In genomic region chr1:206752481-206752880, GRCh38 we compare ENCODE assay signal across 22 cellular contexts. TPM values are rescaled to one million over a fixed set of nuclear protein-coding genes. Genes with fewer than 3 reads are reported as not detected.
DNase-seq lines count a peak whose midpoint lies in the region; ATAC-seq, FAIRE-seq and TF ChIP-seq lines count a peak whose summit lies in the region.
"Had no signal": no experiment of that assay in that cellular context is flagged by ENCODE, and none has a peak within 500 bp of the region (broad histone marks: within the 10 kb centered on the region; RNA-seq: fewer than 3 reads in every experiment).

No MANE protein-coding gene starts in this region.

- POLR2A ChIA-PET in CD8-positive, alpha-beta T cell (lab: Charles Lee): interaction anchor here (1.2 to 1.7 kb wide), 2 partner anchors 13 to 189 kb away, joined by 3 to 8 read pairs; no protein-coding TSS in a partner anchor
- POLR2A ChIA-PET in HEK293 (lab: Yijun Ruan, JAX): no interaction called here
- POLR2A ChIA-PET in K562 (lab: Yijun Ruan, JAX): no interaction called here

- H3K9me3 ChIP-seq in CD8-positive, alpha-beta T cell (ENCODE audit: low read length): no peaks in the 10 kb centered on the region
- H3K9me3 ChIP-seq in HEK293 (ENCODE audit: control insufficient read depth, insufficient read depth, low read depth, low read length) (no peaks in the 10 kb centered on the region), K562 (replicated peaks; ENCODE audit: control insufficient read depth, insufficient read depth, low read depth, low read length) (no peaks in the 10 kb centered on the region)
- no peaks in the 10 kb centered on the region for H3K9me3 ChIP-seq in effector memory CD4-positive, alpha-beta T cell (ENCODE audit: control insufficient read depth, low read length)
- H3K9me3 ChIP-seq: BE2C, HAP-1 had no signal

- no peaks in the 10 kb centered on the region for H3K36me3 Mint-ChIP-seq in CD8-positive, alpha-beta T cell
- H3K36me3 Mint-ChIP-seq in stimulated activated memory B cell treated with anti-CD40 and anti-IgM and Interleukin-4, amounts not matched to agents 10 μg/mL and 1 μg/mL and 100 μg/mL, for 72 hours: no peaks in the 10 kb centered on the region

- no peaks in the 10 kb centered on the region for H3K27me3 ChIP-seq in CD8-positive, alpha-beta T cell (ENCODE audit: insufficient read depth, low read length)
- peaks cover 20 to 29% of the 10 kb centered on the region in 2 experiments for H3K27me3 ChIP-seq in K562 (ENCODE audit: control insufficient read depth in 2 of 2, insufficient read depth in 2 of 2, low read length in 2 of 2)
- no peaks in the 10 kb centered on the region for H3K27me3 ChIP-seq in effector memory CD4-positive, alpha-beta T cell (replicated peaks; ENCODE audit: control insufficient read depth, insufficient read depth, low read length, poor library complexity, severe bottlenecking)
- H3K27me3 ChIP-seq: BE2C had no signal

- peaks cover 16% of the 10 kb centered on the region for H3K4me1 ChIP-seq in CD8-positive, alpha-beta T cell (ENCODE audit: insufficient read depth, low read length)
- no peaks in the 10 kb centered on the region for H3K4me1 ChIP-seq in HEK293 (ENCODE audit: control insufficient read depth, insufficient read depth, low read length)
- H3K4me1 ChIP-seq in K562 (replicated peaks in 1 of 2; ENCODE audit: control insufficient read depth in 2 of 2, insufficient read depth in 2 of 2, low read length in 2 of 2): no peaks in the 10 kb centered on the region
- peaks cover 6% of the 10 kb centered on the region for H3K4me1 ChIP-seq in effector memory CD4-positive, alpha-beta T cell (ENCODE audit: control insufficient read depth, insufficient read depth, low read length, poor library complexity, severe bottlenecking)
- H3K4me1 ChIP-seq: BE2C, HAP-1 had no signal

- FAIRE-seq in K562 (lab: Jason Lieb, UNC): no peak
- FAIRE-seq: A204.1, GM12892, GM18507, HepG2 had no signal

- TF ChIP-seq EP300 in K562 (IDR thresholded peaks at IDR 0.05; ENCODE audit: low read length): no peak

- peak; percentile 11 for TF ChIP-seq CTCF in CD8-positive, alpha-beta T cell (IDR thresholded peaks at IDR 0.05)
- TF ChIP-seq CTCF in HEK293 (tag by site-specific recombination; IDR thresholded peaks at IDR 0.05) (no peak), K562 (IDR thresholded peaks at IDR 0.05 in 2 of 3, conservative IDR thresholded peaks at IDR 0.05 in 1 of 3; ENCODE audit: insufficient read depth in 2 of 3, low read depth in 1 of 3, low read length in 3 of 3) (no peak)

- ATAC-seq in CD8-positive, alpha-beta T cell: no peak
- ATAC-seq in K562 (no peak), GM19328 (IDR thresholded peaks at IDR 0.05; ENCODE audit: unreplicated experiment) (no peak), GM19397 (IDR thresholded peaks at IDR 0.05; ENCODE audit: unreplicated experiment) (no peak)
- no peak for ATAC-seq in stimulated activated memory B cell treated with anti-CD40 and anti-IgM and Interleukin-4, amounts not matched to agents 10 μg/mL and 1 μg/mL and 100 μg/mL, for 72 hours
- ATAC-seq: HepG2 had no signal

- no peaks in the 10 kb centered on the region for H3K27me3 Mint-ChIP-seq in CD8-positive, alpha-beta T cell (ENCODE audit: low read depth)
- peaks cover 10% of the 10 kb centered on the region for H3K27me3 Mint-ChIP-seq in stimulated activated memory B cell treated with anti-CD40 and anti-IgM and Interleukin-4, amounts not matched to agents 10 μg/mL and 1 μg/mL and 100 μg/mL, for 72 hours
- H3K27me3 Mint-ChIP-seq: CD4-positive, alpha-beta T cell had no signal

- no peak overlapping the region for H3K4me2 ChIP-seq in K562 (ENCODE audit: insufficient read depth, low read length)
- H3K4me2 ChIP-seq: KMS-11 had no signal

- no peak overlapping the region for H3K27ac ChIP-seq in CD8-positive, alpha-beta T cell (ENCODE audit: low read depth, low read length)
- no peak overlapping the region for H3K27ac ChIP-seq in HEK293 (ENCODE audit: extremely low read depth, low read depth, low read length)
- H3K27ac ChIP-seq in K562 (ENCODE audit: extremely low read depth, low read depth, low read length): no peak overlapping the region
- no peak overlapping the region for H3K27ac ChIP-seq in effector memory CD4-positive, alpha-beta T cell (ENCODE audit: insufficient read depth, low read length, poor library complexity, severe bottlenecking)
- H3K27ac ChIP-seq: C4-2B, KMS-11 had no signal

- CTCF ChIA-PET in CD8-positive, alpha-beta T cell (lab: Charles Lee): interaction anchor here (0.6 to 1.5 kb wide), 3 partner anchors 12 to 160 kb away, joined by 3 to 4 read pairs (median 3); no protein-coding TSS in a partner anchor
- CTCF ChIA-PET in HEK293 (lab: Yijun Ruan, JAX): interaction anchor here (1.3 kb wide), 2 partner anchors 18 to 57 kb away, joined by 3 to 6 read pairs; no protein-coding TSS in a partner anchor
- CTCF ChIA-PET in K562 (lab: Yijun Ruan, JAX; ENCODE audit: low intra/inter-chr PET ratio): no interaction called here

- no peaks in the 10 kb centered on the region for H3K9me3 Mint-ChIP-seq in CD8-positive, alpha-beta T cell
- H3K9me3 Mint-ChIP-seq in stimulated activated memory B cell treated with anti-CD40 and anti-IgM and Interleukin-4, amounts not matched to agents 10 μg/mL and 1 μg/mL and 100 μg/mL, for 72 hours: no peaks in the 10 kb centered on the region

- in situ Hi-C loops in K562 (cut with MboI): no loop called here

- no peak overlapping the region for H3K9ac ChIP-seq in K562 (ENCODE audit: insufficient read depth in 1 of 2, low read depth in 2 of 2, low read length in 2 of 2)
- H3K9ac ChIP-seq: KMS-11 had no signal

- no peaks in the 10 kb centered on the region for H3K9me1 ChIP-seq in K562 (ENCODE audit: control insufficient read depth, insufficient read depth, low read length)

- H3K27ac Mint-ChIP-seq in CD8-positive, alpha-beta T cell: no peak overlapping the region
- no peak overlapping the region for H3K27ac Mint-ChIP-seq in stimulated activated memory B cell treated with anti-CD40 and anti-IgM and Interleukin-4, amounts not matched to agents 10 μg/mL and 1 μg/mL and 100 μg/mL, for 72 hours
- H3K27ac Mint-ChIP-seq: CD4-positive, alpha-beta T cell had no signal

- DNase-seq in CD8-positive, alpha-beta T cell: no peak
- DNase-seq in K562 (ENCODE audit: extremely low read depth in 1 of 4, low spot score in 3 of 4): no peak
- no peak for DNase-seq in effector memory CD4-positive, alpha-beta T cell
- DNase-seq: ACHN; BE2C; CD4-positive, alpha-beta T cell; DMS153; DMS79; GDM1 had no signal

- no peak for TF ChIP-seq RAD21 in K562 (CRISPR knock-in tag; conservative IDR thresholded peaks at IDR 0.05 in 1 of 2, IDR thresholded peaks at IDR 0.05 in 1 of 2)

- H3K4me3 Mint-ChIP-seq in CD8-positive, alpha-beta T cell: no peak overlapping the region
- H3K4me3 Mint-ChIP-seq in stimulated activated memory B cell treated with anti-CD40 and anti-IgM and Interleukin-4, amounts not matched to agents 10 μg/mL and 1 μg/mL and 100 μg/mL, for 72 hours: peak overlapping the region; percentile 18
- H3K4me3 Mint-ChIP-seq: CD4-positive, alpha-beta T cell had no signal

- peaks cover 44% of the 10 kb centered on the region for H3K4me1 Mint-ChIP-seq in CD8-positive, alpha-beta T cell (ENCODE audit: low read depth)
- peaks cover 9% of the 10 kb centered on the region for H3K4me1 Mint-ChIP-seq in stimulated activated memory B cell treated with anti-CD40 and anti-IgM and Interleukin-4, amounts not matched to agents 10 μg/mL and 1 μg/mL and 100 μg/mL, for 72 hours

- H4K20me1 ChIP-seq in K562 (replicated peaks; ENCODE audit: control insufficient read depth, insufficient read depth, low read length): no peaks in the 10 kb centered on the region

- no peaks in the 10 kb centered on the region for H3K36me3 ChIP-seq in CD8-positive, alpha-beta T cell (ENCODE audit: insufficient read depth, low read length)
- H3K36me3 ChIP-seq in HEK293 (ENCODE audit: control insufficient read depth in 2 of 2, insufficient read depth in 1 of 2, low read length in 2 of 2): no peaks in the 10 kb centered on the region
- no peaks in the 10 kb centered on the region for H3K36me3 ChIP-seq in K562 (ENCODE audit: control insufficient read depth, insufficient read depth, low read length)
- no peaks in the 10 kb centered on the region for H3K36me3 ChIP-seq in effector memory CD4-positive, alpha-beta T cell (ENCODE audit: control insufficient read depth, insufficient read depth, low read length)
- H3K36me3 ChIP-seq: BE2C, HAP-1 had no signal

- 4% methylated on average over 2 of the region's 2 CpGs for WGBS in K562 (ENCODE audit: insufficient coverage, low coverage, missing lambda C conversion rate)

- BruUV-seq in K562 (replicated peaks; lab: Mats Ljungman, UMichigan): no TSS peak

- intact Hi-C loops in CD8-positive, alpha-beta T cell (cut with DNase I, micrococcal nuclease): no loop called here
- intact Hi-C loops in K562 (cut with micrococcal nuclease): no loop called here

- no peaks in the 10 kb centered on the region for H3K79me2 ChIP-seq in K562 (ENCODE audit: control insufficient read depth, insufficient read depth, low read length)

- H3K4me3 ChIP-seq in CD8-positive, alpha-beta T cell (ENCODE audit: low read depth, low read length): no peak overlapping the region
- H3K4me3 ChIP-seq in HEK293 (ENCODE audit: low read depth, low read length): no peak overlapping the region
- no peak overlapping the region for H3K4me3 ChIP-seq in K562
- no peak overlapping the region for H3K4me3 ChIP-seq in effector memory CD4-positive, alpha-beta T cell (ENCODE audit: insufficient read depth, low read depth, low read length, poor library complexity, severe bottlenecking)
- H3K4me3 ChIP-seq: HAP-1 had no signal

- TF ChIP-seq POLR2A in K562 (conservative IDR thresholded peaks at IDR 0.05): no peak

- H2AFZ ChIP-seq in K562 (ENCODE audit: low read depth, low read length): no peak overlapping the region

RNA-seq across cellular contexts. Expression of gene IL19, which starts 18.1 kb away (rescaled TPM):
- total RNA-seq in CD8-positive, alpha-beta T cell: not detected
- not detected in 2 replicates for total RNA-seq in K562 (2011; cell fraction: chromatin; rRNA removed; ENCODE audit: low replicate concordance)
- total RNA-seq in K562 (2011; cell fraction: nucleolus; rRNA removed): not detected in 2 replicates
- not detected in 2 replicates for total RNA-seq in K562 (2011; cell fraction: nucleoplasm; rRNA removed)
- not detected in 2 replicates for total RNA-seq in K562 (2014; rRNA removed)
- total RNA-seq in K562 (2014; rRNA removed; fragmentation: Illumina TruSeq; extraction: Trizol): not detected in 2 replicates
- total RNA-seq in K562 (2015; rRNA removed; fragmentation: Illumina TruSeq; extraction: Trizol): not detected in 2 replicates
- not detected in 2 replicates for total RNA-seq in K562 (2021)
- not detected in 2 replicates for polyA plus RNA-seq in K562 (2011; rRNA removed)
- not detected in 2 replicates for polyA plus RNA-seq in K562 (2011; cell fraction: cytosol; rRNA removed)
- not detected in 2 replicates for polyA plus RNA-seq in K562 (2011; cell fraction: nucleus; rRNA removed)
- not detected in 2 replicates for polyA plus RNA-seq in K562 (2012)
- not detected in 2 replicates for polyA plus RNA-seq in K562 (2014; fragmentation: Illumina TruSeq; extraction: Trizol)
- not detected for polyA plus RNA-seq in K562 (2014; fragmentation: Nextera tagmentation; extraction: Ambion mirVana)
- polyA plus RNA-seq in K562 (2014; rRNA removed): not detected in 2 replicates
- not detected in 2 replicates for polyA minus RNA-seq in K562 (2011; rRNA and poly(A)+ RNA removed)
- not detected in 2 replicates for polyA minus RNA-seq in K562 (2011; cell fraction: cytosol; rRNA and poly(A)+ RNA removed)
- polyA minus RNA-seq in K562 (2011; cell fraction: nucleus; rRNA and poly(A)+ RNA removed): not detected in 2 replicates
- total RNA-seq: CD4-positive, alpha-beta T cell; Daoy; H4; HepG2 had no signal
- polyA plus RNA-seq: HepG2 had no signal

RNA-seq across cellular contexts. Expression of gene IL10, which starts 19.8 kb away (rescaled TPM):
- total RNA-seq in CD8-positive, alpha-beta T cell: 1 to 10 TPM in 1 of 2 experiments, under 1 TPM in 1; 0.78 to 1.0 TPM
- total RNA-seq in K562 (2011; cell fraction: chromatin; rRNA removed; ENCODE audit: low replicate concordance): not detected in 2 replicates
- not detected in 2 replicates for total RNA-seq in K562 (2011; cell fraction: nucleolus; rRNA removed)
- not detected in 2 replicates for total RNA-seq in K562 (2011; cell fraction: nucleoplasm; rRNA removed)
- total RNA-seq in K562 (2014; rRNA removed) (not detected in 2 replicates), K562 (2014; rRNA removed; fragmentation: Illumina TruSeq; extraction: Trizol) (not detected in 2 replicates), K562 (2015; rRNA removed; fragmentation: Illumina TruSeq; extraction: Trizol) (not detected in 2 replicates), K562 (2021) (not detected in 2 replicates)
- polyA plus RNA-seq in K562 (2011; rRNA removed) (0.05 and 0.29 TPM in 2 replicates), K562 (2014; fragmentation: Illumina TruSeq; extraction: Trizol) (not detected in 2 replicates), K562 (2014; fragmentation: Nextera tagmentation; extraction: Ambion mirVana) (not detected), K562 (2014; rRNA removed) (not detected in 2 replicates)
- 0.66 TPM in 1 of 2 replicates, not detected in the other for polyA plus RNA-seq in K562 (2011; cell fraction: cytosol; rRNA removed)
- polyA plus RNA-seq in K562 (2011; cell fraction: nucleus; rRNA removed): 0.49 TPM in 1 of 2 replicates, not detected in the other
- 0.13 and 0.58 TPM in 2 replicates for polyA plus RNA-seq in K562 (2012)
- polyA minus RNA-seq in K562 (2011; rRNA and poly(A)+ RNA removed): not detected in 2 replicates
- not detected in 2 replicates for polyA minus RNA-seq in K562 (2011; cell fraction: cytosol; rRNA and poly(A)+ RNA removed)
- 0.89 TPM in 1 of 2 replicates, not detected in the other for polyA minus RNA-seq in K562 (2011; cell fraction: nucleus; rRNA and poly(A)+ RNA removed)
- total RNA-seq: Daoy, H4, HepG2 had no signal
- polyA plus RNA-seq: HepG2 had no signal
